23 cellular contexts compared by ENCODE assay signal in the genomic region with DNA sequence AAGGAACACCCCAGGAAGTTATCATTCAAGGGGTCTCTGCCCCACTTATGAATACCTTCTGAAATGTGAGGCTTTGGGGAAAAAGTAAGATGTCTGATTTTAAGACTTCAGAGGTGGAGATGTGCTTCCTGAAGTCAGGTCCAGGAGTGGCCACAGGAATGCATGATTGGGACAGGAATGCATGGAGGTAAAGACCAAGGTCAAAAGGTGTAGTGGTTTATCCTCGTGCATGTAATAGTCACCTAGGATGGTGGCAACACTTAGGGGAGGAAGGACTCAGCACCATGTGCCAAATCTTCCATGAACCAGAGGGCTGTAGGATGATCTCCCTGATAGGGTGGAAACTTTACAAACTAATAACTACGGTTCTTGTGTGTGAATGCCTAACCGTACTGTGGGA.
DNase-seq lines count a peak whose midpoint lies in the region; ATAC-seq, FAIRE-seq and TF ChIP-seq lines count a peak whose summit lies in the region.
"Had no signal": no experiment of that assay in that cellular context is flagged by ENCODE, and none has a peak within 500 bp of the region (broad histone marks: within the 10 kb centered on the region; RNA-seq: fewer than 3 reads in every experiment).

No MANE protein-coding gene starts in this region.

- H3K9me3 ChIP-seq in HCT116 (ENCODE audit: control insufficient read depth in 1 of 2, insufficient read depth in 1 of 2, low read depth in 1 of 2, low read length in 2 of 2) (no peaks in the 10 kb centered on the region), astrocyte (ENCODE audit: insufficient read depth, low read depth, low read length) (peaks cover 3% of the 10 kb centered on the region)

- H3K4me1 ChIP-seq in HCT116 (ENCODE audit: control insufficient read depth in 1 of 2, insufficient read depth in 2 of 2, low read length in 2 of 2) (peaks cover 3 to 6% of the 10 kb centered on the region in 2 experiments; a peak in 3 of 4 replicates), astrocyte (ENCODE audit: insufficient read depth, low read length) (no peaks in the 10 kb centered on the region)

- H3K79me2 ChIP-seq in HCT116 (ENCODE audit: insufficient read depth, low read length) (no peaks in the 10 kb centered on the region), astrocyte (ENCODE audit: insufficient read depth, low read length) (no peaks in the 10 kb centered on the region)

- H3K4me2 ChIP-seq in HCT116 (ENCODE audit: low read length): no peak overlapping the region; the same call in 1 of the 2 replicates
- H3K4me2 ChIP-seq in astrocyte (ENCODE audit: low read length): no peak overlapping the region

- CTCF ChIA-PET in HCT116 (lab: Charles Lee): no interaction called here

- TF ChIP-seq POLR2A in HCT116 (IDR thresholded peaks at IDR 0.05; ENCODE audit: borderline replicate concordance, extremely low read depth, insufficient read depth, insufficient read length): no peak

- TF ChIP-seq RAD21 in HCT116 (IDR thresholded peaks at IDR 0.05; ENCODE audit: low read depth): no peak

- RAD21 ChIA-PET in HCT116 (lab: Charles Lee; ENCODE audit: low non-redundant PET in 1 of 2, low total read pairs in 2 of 2, uncharacterized antibody in 2 of 2, unreplicated experiment in 2 of 2): no interaction called here

- no peak overlapping the region for H3K4me3 Mint-ChIP-seq in astrocyte (ENCODE audit: unreplicated experiment)
- H3K4me3 Mint-ChIP-seq: B cell; CD8-positive, alpha-beta memory T cell had no signal

- no TSS peak for BruUV-seq in HCT116 (replicated peaks; lab: Mats Ljungman, UMichigan)

- ATAC-seq in HCT116: peak; percentile 63
- ATAC-seq in HG02884 (IDR thresholded peaks at IDR 0.05; ENCODE audit: unreplicated experiment): no peak
- ATAC-seq: GM12878 had no signal

- FAIRE-seq in astrocyte (lab: Jason Lieb, UNC): no peak
- FAIRE-seq: GM12878, HTR-8/SVneo had no signal

- H3K36me3 ChIP-seq in HCT116 (ENCODE audit: control insufficient read depth in 1 of 2, insufficient read depth in 2 of 2, low read length in 2 of 2): no peaks in the 10 kb centered on the region
- no peaks in the 10 kb centered on the region for H3K36me3 ChIP-seq in astrocyte (ENCODE audit: insufficient read depth, low read length)

- H3K9me3 Mint-ChIP-seq in astrocyte (ENCODE audit: unreplicated experiment): peaks cover 16% of the 10 kb centered on the region

- H3K9ac ChIP-seq in HCT116 (ENCODE audit: low read length) (no peak overlapping the region), astrocyte (ENCODE audit: low read length) (no peak overlapping the region)

- H3K36me3 Mint-ChIP-seq in astrocyte (ENCODE audit: low read depth, unreplicated experiment): peaks cover 3% of the 10 kb centered on the region
- H3K36me3 Mint-ChIP-seq: CD4-positive, CD25-positive, alpha-beta regulatory T cell; CD8-positive, alpha-beta memory T cell had no signal

- H3K9me2 ChIP-seq in HCT116 (ENCODE audit: insufficient read depth): no peaks in the 10 kb centered on the region

- DNase-seq in HCT116 (ENCODE audit: low read depth, low spot score) (no peak), M059J (ENCODE audit: low read depth) (peak; percentile 66), astrocyte (ENCODE audit: low read depth) (peak; percentile 44), kidney tubule cell (ENCODE audit: low spot score) (peak; percentile 78), NCI-H2081 treated with DMSO at 0.1 percent for 48 hours (lab: John Stamatoyannopoulos, UW) (no peak), A172 (ENCODE audit: low spot score) (no peak), HT-29 (ENCODE audit: low spot score) (no peak)
- DNase-seq: 8988T; C1 segment of cervical spinal cord; CD4-positive, CD25-positive, alpha-beta regulatory T cell; CD8-positive, alpha-beta memory T cell; COR-L47; DMS 273 treated with DMSO at 0.1 percent for 48 hours; DMS53; DND-41; EL; GOT3; H7; IMR-90 had no signal

- H3K4me3 ChIP-seq in HCT116 (replicated peaks in 1 of 2; ENCODE audit: low read depth in 1 of 2, low read length in 2 of 2) (no peak overlapping the region), astrocyte (ENCODE audit: insufficient read depth, low read depth, low read length) (no peak overlapping the region)
- H3K4me3 ChIP-seq: GM12878 had no signal

- intact Hi-C loops in HCT116 (cut with micrococcal nuclease): no loop called here

- H2AFZ ChIP-seq in HCT116 (ENCODE audit: low read depth, low read length, poor library complexity, severe bottlenecking) (no peak overlapping the region), astrocyte (ENCODE audit: low read depth, low read length) (no peak overlapping the region)

- H3K27me3 ChIP-seq in HCT116 (ENCODE audit: insufficient read depth, low read length) (no peaks in the 10 kb centered on the region), astrocyte (ENCODE audit: insufficient read depth, low read length) (no peaks in the 10 kb centered on the region)

- peaks cover 2% of the 10 kb centered on the region for H3K27me3 Mint-ChIP-seq in astrocyte (ENCODE audit: low read depth, unreplicated experiment)
- H3K27me3 Mint-ChIP-seq: CD4-positive, CD25-positive, alpha-beta regulatory T cell had no signal

- H3K27ac ChIP-seq in HCT116 (ENCODE audit: low read depth, low read length) (no peak overlapping the region), astrocyte (ENCODE audit: low read depth, low read length) (no peak overlapping the region)

- POLR2A ChIA-PET in HCT116 (lab: Charles Lee): no interaction called here

- H3K4me1 Mint-ChIP-seq in astrocyte (ENCODE audit: low read depth, unreplicated experiment): no peaks in the 10 kb centered on the region
- H3K4me1 Mint-ChIP-seq: B cell; CD4-positive, CD25-positive, alpha-beta regulatory T cell; CD8-positive, alpha-beta memory T cell had no signal

- TF ChIP-seq CTCF in HCT116 (IDR thresholded peaks at IDR 0.05 in 2 of 3, conservative IDR thresholded peaks at IDR 0.05 in 1 of 3; ENCODE audit: borderline replicate concordance in 1 of 3, insufficient read depth in 1 of 3, low read depth in 2 of 3, low read length in 2 of 3) (no peak), astrocyte (IDR thresholded peaks at IDR 0.05; ENCODE audit: insufficient read depth, low read depth, low read length) (no peak)

- H3K27ac Mint-ChIP-seq in astrocyte (ENCODE audit: unreplicated experiment): no peak overlapping the region
- H3K27ac Mint-ChIP-seq: B cell; CD4-positive, CD25-positive, alpha-beta regulatory T cell; CD8-positive, alpha-beta memory T cell had no signal

- H4K20me1 ChIP-seq in HCT116 (ENCODE audit: insufficient read depth) (no peaks in the 10 kb centered on the region), astrocyte (ENCODE audit: insufficient read depth, low read length) (no peaks in the 10 kb centered on the region)

TF ChIP-seq in HCT116, 20 proteins besides CTCF, POLR2A, EP300 and RAD21:
- no peak for TF ChIP-seq JUND (IDR thresholded peaks at IDR 0.05)
- TF ChIP-seq SRF (IDR thresholded peaks at IDR 0.05; ENCODE audit: low read depth): no peak
- no peak for TF ChIP-seq TCF7L2 (IDR thresholded peaks at IDR 0.05; ENCODE audit: borderline replicate concordance, extremely low read depth, insufficient read depth, insufficient read length)
- TF ChIP-seq ZNF274 (IDR thresholded peaks at IDR 0.05; ENCODE audit: low read depth, low read length): no peak
- no peak for TF ChIP-seq ZFX (IDR thresholded peaks at IDR 0.05)
- no peak for TF ChIP-seq EZH2 (IDR thresholded peaks at IDR 0.05)
- no peak for TF ChIP-seq CEBPB (IDR thresholded peaks at IDR 0.05; ENCODE audit: low read depth)
- TF ChIP-seq SP1 (IDR thresholded peaks at IDR 0.05; ENCODE audit: low read depth): no peak
- TF ChIP-seq YY1 (IDR thresholded peaks at IDR 0.05; ENCODE audit: extremely low read depth, insufficient replicate concordance, low read depth, low read length): no peak
- no peak for TF ChIP-seq ELF1 (IDR thresholded peaks at IDR 0.05; ENCODE audit: borderline replicate concordance, low read depth)
- no peak for TF ChIP-seq FOSL1 (IDR thresholded peaks at IDR 0.05; ENCODE audit: low read depth)
- no peak for TF ChIP-seq EZH2phosphoT487 (IDR thresholded peaks at IDR 0.05; ENCODE audit: borderline replicate concordance)
- TF ChIP-seq, protein P1, sequence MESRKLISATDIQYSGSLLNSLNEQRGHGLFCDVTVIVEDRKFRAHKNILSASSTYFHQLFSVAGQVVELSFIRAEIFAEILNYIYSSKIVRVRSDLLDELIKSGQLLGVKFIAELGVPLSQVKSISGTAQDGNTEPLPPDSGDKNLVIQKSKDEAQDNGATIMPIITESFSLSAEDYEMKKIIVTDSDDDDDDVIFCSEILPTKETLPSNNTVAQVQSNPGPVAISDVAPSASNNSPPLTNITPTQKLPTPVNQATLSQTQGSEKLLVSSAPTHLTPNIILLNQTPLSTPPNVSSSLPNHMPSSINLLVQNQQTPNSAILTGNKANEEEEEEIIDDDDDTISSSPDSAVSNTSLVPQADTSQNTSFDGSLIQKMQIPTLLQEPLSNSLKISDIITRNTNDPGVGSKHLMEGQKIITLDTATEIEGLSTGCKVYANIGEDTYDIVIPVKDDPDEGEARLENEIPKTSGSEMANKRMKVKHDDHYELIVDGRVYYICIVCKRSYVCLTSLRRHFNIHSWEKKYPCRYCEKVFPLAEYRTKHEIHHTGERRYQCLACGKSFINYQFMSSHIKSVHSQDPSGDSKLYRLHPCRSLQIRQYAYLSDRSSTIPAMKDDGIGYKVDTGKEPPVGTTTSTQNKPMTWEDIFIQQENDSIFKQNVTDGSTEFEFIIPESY (IDR thresholded peaks at IDR 0.05; ENCODE audit: extremely low read depth, insufficient replicate concordance, low read length): no peak
TF ChIP-seq in HCT116: peak in this region for 0.

Comparison
In these comparisons a context has a peak if more than half of its experiments do, and no peak if none do; other contexts are left out.
1. DNase-seq: peak in M059J (single experiment), astrocyte (single experiment) and kidney tubule cell (single experiment); none in HCT116 (single experiment), NCI-H2081 treated with DMSO at 0.1 percent for 48 hours (single experiment), A172 (single experiment) and HT-29 (single experiment).